In genomic region chr15:73387507-73388255, GRCh38 we compare ENCODE assay signal across 18 cellular contexts. TPM values are rescaled to one million over a fixed set of nuclear protein-coding genes. Genes with fewer than 3 reads are reported as not detected.
DNase-seq lines count a peak whose midpoint lies in the region; ATAC-seq, FAIRE-seq and TF ChIP-seq lines count a peak whose summit lies in the region.
"Had no signal": no experiment of that assay in that cellular context is flagged by ENCODE, and none has a peak within 500 bp of the region (broad histone marks: within the 10 kb centered on the region; RNA-seq: fewer than 3 reads in every experiment).

No MANE protein-coding gene starts in this region.

- no peak overlapping the region for H3K4me3 ChIP-seq in small intestine (ENCODE audit: low read depth in 1 of 2, low read length in 2 of 2)
- H3K4me3 ChIP-seq: dorsolateral prefrontal cortex had no signal

- no peaks in the 10 kb centered on the region for H3K36me3 ChIP-seq in small intestine (ENCODE audit: control insufficient read depth in 2 of 2, insufficient read depth in 2 of 2, low read length in 2 of 2)

- FAIRE-seq in small intestine (lab: Jason Lieb, UNC) = no peak
- FAIRE-seq: GM19239, TTC549 had no signal

- H3K27me3 Mint-ChIP-seq in mesothelial cell of epicardium (ENCODE audit: low read depth) = peaks cover 9% of the 10 kb centered on the region

- WGBS in small intestine, 3 donors = 80 to 86% (median 82%) methylated on average over 12 of the region's 12 CpGs

- H3K27ac Mint-ChIP-seq in mesothelial cell of epicardium = peak overlapping the region; percentile 74
- H3K27ac Mint-ChIP-seq: activated naive CD8-positive, alpha-beta T cell had no signal

- no peak overlapping the region for H3K27ac ChIP-seq in small intestine (ENCODE audit: low read depth in 1 of 2, low read length in 1 of 2)
- H3K27ac ChIP-seq: dorsolateral prefrontal cortex had no signal

- no peak overlapping the region for H3K4me3 Mint-ChIP-seq in mesothelial cell of epicardium
- H3K4me3 Mint-ChIP-seq: activated naive CD8-positive, alpha-beta T cell; IgD-negative memory B cell had no signal

- DNase-seq in GM04503 (ENCODE audit: low read depth) = peak; percentile 5
- DNase-seq in NCI-H226 = peak; percentile 58
- DNase-seq in fibroblast of gingiva (ENCODE audit: low read depth) = peak; percentile 9
- DNase-seq in mesothelial cell of epicardium (ENCODE audit: low spot score in 2 of 2, unreplicated experiment in 2 of 2) = no peak
- no peak for DNase-seq in retina
- DNase-seq in small intestine = no peak
- DNase-seq in NCI-H69 (lab: John Stamatoyannopoulos, UW) = no peak
- DNase-seq: dorsolateral prefrontal cortex, hippocampal formation, NCI-H187 had no signal

- peaks cover 27% of the 10 kb centered on the region for H3K4me1 Mint-ChIP-seq in mesothelial cell of epicardium
- H3K4me1 Mint-ChIP-seq: IgD-negative memory B cell had no signal

- no peak for ATAC-seq in HG03439 (IDR thresholded peaks at IDR 0.05; ENCODE audit: unreplicated experiment)

- peaks cover 3% of the 10 kb centered on the region for H3K9me3 Mint-ChIP-seq in mesothelial cell of epicardium

- TF ChIP-seq CTCF in mesothelial cell of epicardium (IDR thresholded peaks at IDR 0.05; ENCODE audit: unreplicated experiment) = no peak

- no peaks in the 10 kb centered on the region for H3K27me3 ChIP-seq in small intestine (ENCODE audit: control insufficient read depth in 2 of 2, insufficient read depth in 2 of 2, low read length in 2 of 2)

- no peaks in the 10 kb centered on the region for H3K9me3 ChIP-seq in small intestine (ENCODE audit: control insufficient read depth, low read depth)

- peaks cover 0 to 4% of the 10 kb centered on the region in 2 donors for H3K4me1 ChIP-seq in small intestine (ENCODE audit: control insufficient read depth in 2 of 2, insufficient read depth in 1 of 2, low read depth in 1 of 2, low read length in 1 of 2)

- H3K36me3 Mint-ChIP-seq in mesothelial cell of epicardium = no peaks in the 10 kb centered on the region
- H3K36me3 Mint-ChIP-seq: activated naive CD8-positive, alpha-beta T cell; IgD-negative memory B cell had no signal

RNA-seq across cellular contexts. Expression of gene HCN4, which starts 18.9 kb away (rescaled TPM):
- total RNA-seq in mesothelial cell of epicardium = 0.63 to 0.71 TPM (median 0.69 TPM) in 3 replicates
- polyA plus RNA-seq in small intestine = under 1 TPM; 0.13 to 0.45 (median 0.27) TPM
- total RNA-seq: pulmonary artery endothelial cell had no signal
- polyA plus RNA-seq: IgD-negative memory B cell had no signal

RNA-seq across cellular contexts. Expression of gene REC114, which starts 55.3 kb away (rescaled TPM):
- not detected in 3 replicates for total RNA-seq in mesothelial cell of epicardium
- polyA plus RNA-seq in small intestine = not detected
- total RNA-seq: dorsolateral prefrontal cortex, H4, pulmonary artery endothelial cell, subcutaneous adipose tissue had no signal
- polyA plus RNA-seq: IgD-negative memory B cell had no signal

Comparison
In these comparisons a context has a peak if more than half of its experiments do, and no peak if none do; other contexts are left out.
1. DNase-seq: peak in GM04503 (single experiment), NCI-H226 (single experiment) and fibroblast of gingiva (single experiment); none in mesothelial cell of epicardium (0 of 2), retina (single experiment), small intestine (single experiment) and NCI-H69 (single experiment).